In genomic region chr20:62887147-62887859, GRCh38 we compare ENCODE assay signal across 8 cellular contexts. TPM values are rescaled to one million over a fixed set of nuclear protein-coding genes. Genes with fewer than 3 reads are reported as not detected.
DNase-seq lines count a peak whose midpoint lies in the region; TF ChIP-seq lines count a peak whose summit lies in the region.

No MANE protein-coding gene starts in this region.

- no peak for TF ChIP-seq POLR2A in adrenal gland (IDR thresholded peaks at IDR 0.05)

- peak overlapping the region; percentile 45; the same call in 1 of the 2 replicates for H3K9ac ChIP-seq in GM23248

- H3K4me3 ChIP-seq in GM23248, result no peak overlapping the region
- no peak overlapping the region for H3K4me3 ChIP-seq in adrenal gland

- no peak overlapping the region for H2AFZ ChIP-seq in GM23248

- H4K20me1 ChIP-seq in GM23248 (ENCODE audit: insufficient read depth), result peaks cover 3% of the 10 kb centered on the region; the same call in 1 of the 2 replicates

- H3K4me1 ChIP-seq in GM23248 (ENCODE audit: insufficient read depth), result peaks cover 12% of the 10 kb centered on the region
- H3K4me1 ChIP-seq in adrenal gland (replicated peaks in 1 of 2), result peaks cover 10 to 14% of the 10 kb centered on the region in 2 donors

- no peaks in the 10 kb centered on the region for H3K9me2 ChIP-seq in GM23248 (ENCODE audit: insufficient read depth)

- 40 to 50% methylated on average over 13 of the region's 13 CpGs for WGBS in GM23248 (ENCODE audit: low coverage in 1 of 2, low lambda C conversion rate in 2 of 2, missing lambda C conversion rate in 2 of 2), 2 experiments
- WGBS in adrenal gland, 4 donors, result 31 to 36% (median 34%) methylated on average over 7 to 13 of the region's 13 CpGs

- H3K36me3 ChIP-seq in GM23248 (ENCODE audit: low read depth) (peaks cover 35% of the 10 kb centered on the region), adrenal gland (replicated peaks in 1 of 2) (peaks cover 0 to 58% of the 10 kb centered on the region in 2 donors)

- no peaks in the 10 kb centered on the region for H3K79me2 ChIP-seq in GM23248 (ENCODE audit: insufficient read depth)

- H3K9me3 ChIP-seq in GM23248 (ENCODE audit: low read depth) (no peaks in the 10 kb centered on the region), adrenal gland (replicated peaks in 1 of 3) (no peaks in the 10 kb centered on the region)

- H3K27ac ChIP-seq in GM23248 (peak overlapping the region; percentile 74), adrenal gland (peak overlapping the region; percentile 36 to 91 (median 48))

- no peak for TF ChIP-seq CTCF in adrenal gland (IDR thresholded peaks at IDR 0.05)

- DNase-seq in GM23248 (peak; percentile 94), NCI-H69 (lab: John Stamatoyannopoulos, UW) (peak; percentile 47), adrenal gland (peak; percentile 83 to 97 (median 95)), lung microvascular endothelial cell (ENCODE audit: low read depth in 2 of 2) (peak; percentile 78 to 94), UCSD-AML1 (lab: John Stamatoyannopoulos, UW; ENCODE audit: unreplicated experiment) (no peak), pons (ENCODE audit: low spot score) (no peak), G401 (ENCODE audit: low spot score) (no peak), NCI-H128 (lab: John Stamatoyannopoulos, UW; ENCODE audit: unreplicated experiment) (no peak)

- intact Hi-C loops in adrenal gland (cut with DNase I), result no loop called here

- peaks cover 24% of the 10 kb centered on the region; the same call in 1 of the 2 replicates for H3F3A ChIP-seq in GM23248 (ENCODE audit: insufficient read depth)

- H3K4me2 ChIP-seq in GM23248 (ENCODE audit: unreplicated experiment), result peak overlapping the region; percentile 29

- in situ Hi-C loops in GM23248 (cut with MboI) (no loop called here), G401 (cut with HindIII; ENCODE audit: low sequenced_read_pairs) (no loop called here)

- no peaks in the 10 kb centered on the region for H3K27me3 ChIP-seq in GM23248 (replicated peaks; ENCODE audit: insufficient read depth)
- H3K27me3 ChIP-seq in adrenal gland, result no peaks in the 10 kb centered on the region

RNA-seq across cellular contexts. Expression of gene TCFL5, which starts 25.7 kb away (rescaled TPM):
- total RNA-seq in GM23248 (2014; rRNA removed; shearing (Covaris generic)), result 17.5 and 18.5 TPM in 2 replicates
- polyA plus RNA-seq in GM23248 (2016; fragmentation: Nextera tagmentation; extraction: Ambion mirVana) (1.2 and 1.7 TPM in 2 replicates), adrenal gland (1 to 10 TPM; 3.5 to 5.8 (median 3.9) TPM)
- total RNA-seq in adrenal gland (10 to 100 TPM in 1 of 8 donors, 1 to 10 TPM in 7; 4.6 to 12.0 (median 6.8) TPM), lung microvascular endothelial cell (7.2 and 11.7 TPM in 2 replicates)
- total RNA-seq in G401 (2014; rRNA removed; shearing (Covaris generic)), result 23.0 and 24.2 TPM in 2 replicates

RNA-seq across cellular contexts. Expression of gene DIDO1, which starts 39.0 kb away (rescaled TPM):
- 28.6 and 37.1 TPM in 2 replicates for total RNA-seq in GM23248 (2014; rRNA removed; shearing (Covaris generic))
- polyA plus RNA-seq in GM23248 (2016; fragmentation: Nextera tagmentation; extraction: Ambion mirVana) (15.5 and 16.2 TPM in 2 replicates), adrenal gland (10 to 100 TPM; 19.0 to 27.9 (median 23.6) TPM)
- total RNA-seq in adrenal gland (10 to 100 TPM; 29.8 to 51.3 (median 46.5) TPM), lung microvascular endothelial cell (17.2 and 24.8 TPM in 2 replicates)
- 24.3 and 36.5 TPM in 2 replicates for total RNA-seq in G401 (2014; rRNA removed; shearing (Covaris generic))

RNA-seq across cellular contexts. Expression of gene GID8, which starts 50.6 kb away (rescaled TPM):
- 29.1 and 31.0 TPM in 2 replicates for total RNA-seq in GM23248 (2014; rRNA removed; shearing (Covaris generic))
- polyA plus RNA-seq in GM23248 (2016; fragmentation: Nextera tagmentation; extraction: Ambion mirVana) (17.5 and 17.6 TPM in 2 replicates), adrenal gland (10 to 100 TPM in 2 of 3 donors, 1 to 10 TPM in 1; 9.4 to 16.8 (median 10.1) TPM)
- total RNA-seq in adrenal gland (10 to 100 TPM; 17.8 to 38.5 (median 25.3) TPM), lung microvascular endothelial cell (30.7 and 33.7 TPM in 2 replicates)
- total RNA-seq in G401 (2014; rRNA removed; shearing (Covaris generic)), result 41.0 and 49.2 TPM in 2 replicates

Comparison
In these comparisons a context has a peak if more than half of its experiments do, and no peak if none do; other contexts are left out.
1. DNase-seq: peak in GM23248 (single experiment), NCI-H69 (single experiment), adrenal gland (7 of 7) and lung microvascular endothelial cell (2 of 2); none in UCSD-AML1 (single experiment), pons (single experiment), G401 (single experiment) and NCI-H128 (single experiment).